In the genomic region with DNA sequence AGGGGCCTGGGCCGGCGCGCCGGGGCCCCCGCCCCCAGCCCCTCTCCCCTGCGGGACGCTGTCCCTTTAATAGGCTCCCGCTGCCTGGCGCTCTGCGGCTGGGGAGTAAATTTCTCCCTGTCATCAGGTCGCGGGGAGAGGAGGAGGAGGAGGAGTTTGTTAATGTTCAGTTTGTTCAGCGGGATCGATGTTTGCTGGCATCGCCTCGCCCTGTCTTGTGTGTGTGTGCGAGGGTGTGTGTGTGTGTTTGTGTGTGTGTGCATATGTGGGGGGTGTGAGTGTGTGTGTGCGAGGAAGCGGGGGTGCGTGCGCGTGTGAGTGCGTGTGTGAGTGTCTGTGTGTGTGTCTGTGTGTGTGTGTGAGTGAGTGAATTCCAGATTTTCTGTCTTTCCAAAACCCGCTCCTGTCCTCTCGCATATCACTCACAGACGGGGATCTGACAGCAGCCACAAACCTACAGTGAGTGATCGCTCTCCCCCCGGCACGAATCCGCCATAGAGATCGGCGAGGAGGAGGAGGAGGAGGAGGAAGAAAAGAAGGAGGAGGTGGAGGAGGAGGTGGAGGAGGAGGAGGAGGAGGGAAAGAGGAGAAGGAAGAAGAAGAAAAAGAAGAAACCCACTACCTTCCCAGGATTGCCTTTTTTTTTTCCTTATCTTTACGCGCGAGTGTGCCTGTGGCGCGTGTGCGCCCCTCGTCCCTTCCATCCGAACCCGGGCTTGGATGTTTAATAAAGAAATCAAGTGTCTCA, we compare ENCODE assay signal across 8 cellular contexts. TPM values are rescaled to one million over a fixed set of nuclear protein-coding genes. Genes with fewer than 3 reads are reported as not detected.
A peak's percentile ranks its signal among the peaks of the same experiment; 100 is the strongest.
DNase-seq lines count a peak whose midpoint lies in the region; ATAC-seq and TF ChIP-seq lines count a peak whose summit lies in the region.

Gene TSHZ2 (plus strand): TSS at position 169 of the 748 bp plus-strand sequence. CDS start 936 bp downstream, outside the sequence.

- H3K4me1 ChIP-seq in OCI-LY7 (ENCODE audit: insufficient read depth, low read length, poor library complexity, severe bottlenecking): peaks cover 9% of the 10 kb centered on the region

- ATAC-seq in left colon (peak; percentile 14), HG03097 (IDR thresholded peaks at IDR 0.05; ENCODE audit: low FRiP score, unreplicated experiment) (no peak)

- no peaks in the 10 kb centered on the region for H3K79me2 ChIP-seq in OCI-LY7 (ENCODE audit: insufficient read depth, low read depth, low read length)

- H4K20me1 ChIP-seq in OCI-LY7 (ENCODE audit: insufficient read depth, low read length): no peaks in the 10 kb centered on the region

- BruUV-seq in OCI-LY7 (replicated peaks; lab: Mats Ljungman, UMichigan): no TSS peak

- H3K27ac ChIP-seq in OCI-LY7 (ENCODE audit: low read depth, low read length, poor library complexity, severe bottlenecking): no peak within 1 kb of the TSS

- no peak within 1 kb of the TSS; the same call in 1 of the 2 replicates for H3K4me2 ChIP-seq in OCI-LY7 (ENCODE audit: low read length)

- no peak for TF ChIP-seq CTCF in OCI-LY7 (conservative IDR thresholded peaks at IDR 0.05; ENCODE audit: low read length)

- peak; percentile 46 to 68 for DNase-seq in NCI-H2081 (lab: John Stamatoyannopoulos, UW)
- no peak for DNase-seq in NCI-H2081 treated with DMSO at 0.1 percent for 48 hours (lab: John Stamatoyannopoulos, UW)
- DNase-seq in T-helper 9 cell: peak; percentile 3
- peak; percentile 48 to 54 for DNase-seq in T47D (ENCODE audit: low read depth in 1 of 2, low spot score in 1 of 2)
- peak; percentile 8 to 26 for DNase-seq in left colon
- peak in 3 of 4 experiments; percentile 19 to 48 (median 42) for DNase-seq in stimulated activated CD4-positive, alpha-beta T cell treated with anti-CD3 and anti-CD28 coated beads, Interleukin-1b, Interleukin-23, amount 100 ng/mL, for 24 hours (ENCODE audit: low read depth in 4 of 4, low spot score in 1 of 4)
- DNase-seq in OCI-LY7 (ENCODE audit: low spot score): no peak

- no peaks in the 10 kb centered on the region for H3K9me2 ChIP-seq in OCI-LY7 (ENCODE audit: insufficient read depth, low read length)

- CTCF ChIA-PET in OCI-LY7 (lab: Charles Lee; ENCODE audit: unreplicated experiment): no interaction called here

- no peaks in the 10 kb centered on the region for H3K9me3 ChIP-seq in OCI-LY7 (ENCODE audit: low read length)

- intact Hi-C loops in left colon (cut with DNase I, micrococcal nuclease) (no loop called here), OCI-LY7 (cut with micrococcal nuclease; ENCODE audit: unreplicated experiment) (no loop called here)

- no peak within 1 kb of the TSS for H2AFZ ChIP-seq in OCI-LY7 (ENCODE audit: low read length)

- in situ Hi-C loops in T47D (cut with HindIII; ENCODE audit: low pct_unique_long_range_greater_than_20kb, low sequenced_read_pairs): no loop called here

- no peaks in the 10 kb centered on the region for H3K36me3 ChIP-seq in OCI-LY7 (ENCODE audit: insufficient read depth, low read length)

- H3K4me3 ChIP-seq in OCI-LY7 (ENCODE audit: low read depth, low read length, poor library complexity, severe bottlenecking): no peak within 1 kb of the TSS

- POLR2A ChIA-PET in OCI-LY7 (lab: Charles Lee): no interaction called here

RNA-seq across cellular contexts. Expression of gene TSHZ2, which starts in this region (rescaled TPM):
- total RNA-seq in left colon (1 to 10 TPM; 1.7 to 4.9 TPM), OCI-LY7 (2022) (not detected in 2 replicates)
- total RNA-seq in OCI-LY7 (2014; rRNA removed; shearing (Covaris generic)): not detected in 2 replicates

Comparison
In these comparisons a context has a peak if more than half of its experiments do, and no peak if none do; other contexts are left out.
1. DNase-seq: peak in NCI-H2081 (2 of 2), T-helper 9 cell (single experiment), T47D (2 of 2), left colon (2 of 2) and stimulated activated CD4-positive, alpha-beta T cell treated with anti-CD3 and anti-CD28 coated beads, Interleukin-1b, Interleukin-23, amount 100 ng/mL, for 24 hours (3 of 4); none in NCI-H2081 treated with DMSO at 0.1 percent for 48 hours (single experiment) and OCI-LY7 (single experiment).